Comparison of ENCODE assay signal across 1 cellular context in the genomic region with DNA sequence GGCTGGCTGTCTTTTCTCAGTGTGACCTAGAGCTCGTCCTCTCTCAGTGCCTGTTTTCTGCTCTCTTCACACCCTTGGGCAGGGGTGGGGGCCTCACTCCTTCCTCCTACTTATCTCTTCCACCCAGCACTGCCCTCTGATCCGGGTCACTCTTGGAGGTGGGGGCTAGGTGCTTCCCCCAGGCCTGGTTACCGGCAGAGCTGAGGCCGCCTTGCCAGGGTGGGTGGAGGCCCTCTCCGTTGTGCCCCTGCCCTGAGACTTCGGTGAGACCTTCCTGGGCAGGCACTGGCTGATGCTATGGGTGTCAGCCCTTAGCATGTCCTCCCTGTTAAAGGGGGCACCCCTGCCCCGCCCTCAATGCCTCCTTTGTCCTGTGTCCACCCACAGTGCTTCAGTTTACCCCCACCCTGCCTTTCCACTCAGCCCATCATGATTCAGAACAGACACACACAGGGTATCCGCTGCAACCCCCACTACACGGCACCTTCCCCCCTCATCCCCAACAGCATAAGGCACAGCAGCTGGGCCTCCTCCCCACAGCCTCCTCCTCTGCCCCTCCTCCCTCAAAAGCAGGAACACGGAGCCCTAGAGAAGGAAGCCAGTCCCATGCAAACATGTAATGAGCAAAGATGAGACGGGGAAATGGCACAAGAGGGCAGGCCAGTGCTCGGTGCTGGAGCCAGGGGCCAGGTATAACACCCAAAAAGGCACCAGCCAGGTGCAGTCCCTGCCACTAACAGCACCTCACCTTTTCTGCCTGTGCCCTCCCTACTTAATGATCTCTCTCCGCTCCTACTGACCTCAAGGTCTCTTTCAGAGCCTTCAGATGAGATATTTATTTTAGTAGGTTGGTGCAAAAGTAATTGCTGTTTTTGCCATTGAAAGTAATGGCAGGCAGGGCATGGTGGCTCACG.
TF ChIP-seq lines count a peak whose summit lies in the region.

No MANE protein-coding gene starts in this region.

TF ChIP-seq in HepG2, 621 proteins besides CTCF, POLR2A, EP300 and RAD21:
- TF ChIP-seq RCOR2 (CRISPR knock-in tag; IDR thresholded peaks at IDR 0.05) (no peak), SAFB2 (CRISPR knock-in tag; IDR thresholded peaks at IDR 0.05; ENCODE audit: borderline replicate concordance, low read depth) (0 out of 2 replicates have a peak, but pooled peaks have one; percentile 20), CENPT (CRISPR knock-in tag; IDR thresholded peaks at IDR 0.05; ENCODE audit: low read depth) (no peak), ZNF891 (CRISPR knock-in tag; IDR thresholded peaks at IDR 0.05) (0 out of 2 replicates have a peak, but pooled peaks have one; percentile 38), ZNF572 (CRISPR knock-in tag; IDR thresholded peaks at IDR 0.05) (0 out of 2 replicates have a peak, but pooled peaks have one; percentile 27), TBX2 (CRISPR knock-in tag; IDR thresholded peaks at IDR 0.05; ENCODE audit: borderline replicate concordance) (0 out of 2 replicates have a peak, but pooled peaks have one; percentile 13), ZNF263 (CRISPR knock-in tag; IDR thresholded peaks at IDR 0.05) (peak; percentile 89), ZNF772 (CRISPR knock-in tag; IDR thresholded peaks at IDR 0.05) (0 out of 2 replicates have a peak, but pooled peaks have one; percentile 20), HCFC1 (IDR thresholded peaks at IDR 0.05; ENCODE audit: low read depth, low read length) (no peak), ZBTB7A (CRISPR knock-in tag; IDR thresholded peaks at IDR 0.05) (no peak), ZNF335 (CRISPR knock-in tag; IDR thresholded peaks at IDR 0.05) (0 out of 2 replicates have a peak, but pooled peaks have one; percentile 41), NRL (CRISPR knock-in tag; IDR thresholded peaks at IDR 0.05; ENCODE audit: borderline replicate concordance) (peak; percentile 25; the same call in 1 of the 2 replicates)
- TF ChIP-seq, protein P1, sequence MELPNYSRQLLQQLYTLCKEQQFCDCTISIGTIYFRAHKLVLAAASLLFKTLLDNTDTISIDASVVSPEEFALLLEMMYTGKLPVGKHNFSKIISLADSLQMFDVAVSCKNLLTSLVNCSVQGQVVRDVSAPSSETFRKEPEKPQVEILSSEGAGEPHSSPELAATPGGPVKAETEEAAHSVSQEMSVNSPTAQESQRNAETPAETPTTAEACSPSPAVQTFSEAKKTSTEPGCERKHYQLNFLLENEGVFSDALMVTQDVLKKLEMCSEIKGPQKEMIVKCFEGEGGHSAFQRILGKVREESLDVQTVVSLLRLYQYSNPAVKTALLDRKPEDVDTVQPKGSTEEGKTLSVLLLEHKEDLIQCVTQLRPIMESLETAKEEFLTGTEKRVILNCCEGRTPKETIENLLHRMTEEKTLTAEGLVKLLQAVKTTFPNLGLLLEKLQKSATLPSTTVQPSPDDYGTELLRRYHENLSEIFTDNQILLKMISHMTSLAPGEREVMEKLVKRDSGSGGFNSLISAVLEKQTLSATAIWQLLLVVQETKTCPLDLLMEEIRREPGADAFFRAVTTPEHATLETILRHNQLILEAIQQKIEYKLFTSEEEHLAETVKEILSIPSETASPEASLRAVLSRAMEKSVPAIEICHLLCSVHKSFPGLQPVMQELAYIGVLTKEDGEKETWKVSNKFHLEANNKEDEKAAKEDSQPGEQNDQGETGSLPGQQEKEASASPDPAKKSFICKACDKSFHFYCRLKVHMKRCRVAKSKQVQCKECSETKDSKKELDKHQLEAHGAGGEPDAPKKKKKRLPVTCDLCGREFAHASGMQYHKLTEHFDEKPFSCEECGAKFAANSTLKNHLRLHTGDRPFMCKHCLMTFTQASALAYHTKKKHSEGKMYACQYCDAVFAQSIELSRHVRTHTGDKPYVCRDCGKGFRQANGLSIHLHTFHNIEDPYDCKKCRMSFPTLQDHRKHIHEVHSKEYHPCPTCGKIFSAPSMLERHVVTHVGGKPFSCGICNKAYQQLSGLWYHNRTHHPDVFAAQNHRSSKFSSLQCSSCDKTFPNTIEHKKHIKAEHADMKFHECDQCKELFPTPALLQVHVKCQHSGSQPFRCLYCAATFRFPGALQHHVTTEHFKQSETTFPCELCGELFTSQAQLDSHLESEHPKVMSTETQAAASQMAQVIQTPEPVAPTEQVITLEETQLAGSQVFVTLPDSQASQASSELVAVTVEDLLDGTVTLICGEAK (IDR thresholded peaks at IDR 0.05): peak; percentile 51; the same call in 1 of the 2 replicates
- TF ChIP-seq, protein P1 (CRISPR knock-in tag; IDR thresholded peaks at IDR 0.05): no peak
- TF ChIP-seq, protein P2, sequence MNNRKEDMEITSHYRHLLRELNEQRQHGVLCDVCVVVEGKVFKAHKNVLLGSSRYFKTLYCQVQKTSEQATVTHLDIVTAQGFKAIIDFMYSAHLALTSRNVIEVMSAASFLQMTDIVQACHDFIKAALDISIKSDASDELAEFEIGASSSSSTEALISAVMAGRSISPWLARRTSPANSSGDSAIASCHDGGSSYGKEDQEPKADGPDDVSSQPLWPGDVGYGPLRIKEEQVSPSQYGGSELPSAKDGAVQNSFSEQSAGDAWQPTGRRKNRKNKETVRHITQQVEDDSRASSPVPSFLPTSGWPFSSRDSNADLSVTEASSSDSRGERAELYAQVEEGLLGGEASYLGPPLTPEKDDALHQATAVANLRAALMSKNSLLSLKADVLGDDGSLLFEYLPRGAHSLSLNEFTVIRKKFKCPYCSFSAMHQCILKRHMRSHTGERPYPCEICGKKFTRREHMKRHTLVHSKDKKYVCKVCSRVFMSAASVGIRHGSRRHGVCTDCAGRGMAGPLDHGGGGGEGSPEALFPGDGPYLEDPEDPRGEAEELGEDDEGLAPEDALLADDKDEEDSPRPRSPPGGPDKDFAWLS (CRISPR knock-in tag; IDR thresholded peaks at IDR 0.05; ENCODE audit: borderline replicate concordance): no peak
- TF ChIP-seq, protein P3, sequence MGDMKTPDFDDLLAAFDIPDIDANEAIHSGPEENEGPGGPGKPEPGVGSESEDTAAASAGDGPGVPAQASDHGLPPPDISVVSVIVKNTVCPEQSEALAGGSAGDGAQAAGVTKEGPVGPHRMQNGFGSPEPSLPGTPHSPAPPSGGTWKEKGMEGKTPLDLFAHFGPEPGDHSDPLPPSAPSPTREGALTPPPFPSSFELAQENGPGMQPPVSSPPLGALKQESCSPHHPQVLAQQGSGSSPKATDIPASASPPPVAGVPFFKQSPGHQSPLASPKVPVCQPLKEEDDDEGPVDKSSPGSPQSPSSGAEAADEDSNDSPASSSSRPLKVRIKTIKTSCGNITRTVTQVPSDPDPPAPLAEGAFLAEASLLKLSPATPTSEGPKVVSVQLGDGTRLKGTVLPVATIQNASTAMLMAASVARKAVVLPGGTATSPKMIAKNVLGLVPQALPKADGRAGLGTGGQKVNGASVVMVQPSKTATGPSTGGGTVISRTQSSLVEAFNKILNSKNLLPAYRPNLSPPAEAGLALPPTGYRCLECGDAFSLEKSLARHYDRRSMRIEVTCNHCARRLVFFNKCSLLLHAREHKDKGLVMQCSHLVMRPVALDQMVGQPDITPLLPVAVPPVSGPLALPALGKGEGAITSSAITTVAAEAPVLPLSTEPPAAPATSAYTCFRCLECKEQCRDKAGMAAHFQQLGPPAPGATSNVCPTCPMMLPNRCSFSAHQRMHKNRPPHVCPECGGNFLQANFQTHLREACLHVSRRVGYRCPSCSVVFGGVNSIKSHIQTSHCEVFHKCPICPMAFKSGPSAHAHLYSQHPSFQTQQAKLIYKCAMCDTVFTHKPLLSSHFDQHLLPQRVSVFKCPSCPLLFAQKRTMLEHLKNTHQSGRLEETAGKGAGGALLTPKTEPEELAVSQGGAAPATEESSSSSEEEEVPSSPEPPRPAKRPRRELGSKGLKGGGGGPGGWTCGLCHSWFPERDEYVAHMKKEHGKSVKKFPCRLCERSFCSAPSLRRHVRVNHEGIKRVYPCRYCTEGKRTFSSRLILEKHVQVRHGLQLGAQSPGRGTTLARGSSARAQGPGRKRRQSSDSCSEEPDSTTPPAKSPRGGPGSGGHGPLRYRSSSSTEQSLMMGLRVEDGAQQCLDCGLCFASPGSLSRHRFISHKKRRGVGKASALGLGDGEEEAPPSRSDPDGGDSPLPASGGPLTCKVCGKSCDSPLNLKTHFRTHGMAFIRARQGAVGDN (CRISPR knock-in tag; IDR thresholded peaks at IDR 0.05): peak; percentile 58
- TF ChIP-seq, protein P4, sequence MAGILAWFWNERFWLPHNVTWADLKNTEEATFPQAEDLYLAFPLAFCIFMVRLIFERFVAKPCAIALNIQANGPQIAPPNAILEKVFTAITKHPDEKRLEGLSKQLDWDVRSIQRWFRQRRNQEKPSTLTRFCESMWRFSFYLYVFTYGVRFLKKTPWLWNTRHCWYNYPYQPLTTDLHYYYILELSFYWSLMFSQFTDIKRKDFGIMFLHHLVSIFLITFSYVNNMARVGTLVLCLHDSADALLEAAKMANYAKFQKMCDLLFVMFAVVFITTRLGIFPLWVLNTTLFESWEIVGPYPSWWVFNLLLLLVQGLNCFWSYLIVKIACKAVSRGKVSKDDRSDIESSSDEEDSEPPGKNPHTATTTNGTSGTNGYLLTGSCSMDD (CRISPR knock-in tag; IDR thresholded peaks at IDR 0.05): no peak
- TF ChIP-seq, protein P5, sequence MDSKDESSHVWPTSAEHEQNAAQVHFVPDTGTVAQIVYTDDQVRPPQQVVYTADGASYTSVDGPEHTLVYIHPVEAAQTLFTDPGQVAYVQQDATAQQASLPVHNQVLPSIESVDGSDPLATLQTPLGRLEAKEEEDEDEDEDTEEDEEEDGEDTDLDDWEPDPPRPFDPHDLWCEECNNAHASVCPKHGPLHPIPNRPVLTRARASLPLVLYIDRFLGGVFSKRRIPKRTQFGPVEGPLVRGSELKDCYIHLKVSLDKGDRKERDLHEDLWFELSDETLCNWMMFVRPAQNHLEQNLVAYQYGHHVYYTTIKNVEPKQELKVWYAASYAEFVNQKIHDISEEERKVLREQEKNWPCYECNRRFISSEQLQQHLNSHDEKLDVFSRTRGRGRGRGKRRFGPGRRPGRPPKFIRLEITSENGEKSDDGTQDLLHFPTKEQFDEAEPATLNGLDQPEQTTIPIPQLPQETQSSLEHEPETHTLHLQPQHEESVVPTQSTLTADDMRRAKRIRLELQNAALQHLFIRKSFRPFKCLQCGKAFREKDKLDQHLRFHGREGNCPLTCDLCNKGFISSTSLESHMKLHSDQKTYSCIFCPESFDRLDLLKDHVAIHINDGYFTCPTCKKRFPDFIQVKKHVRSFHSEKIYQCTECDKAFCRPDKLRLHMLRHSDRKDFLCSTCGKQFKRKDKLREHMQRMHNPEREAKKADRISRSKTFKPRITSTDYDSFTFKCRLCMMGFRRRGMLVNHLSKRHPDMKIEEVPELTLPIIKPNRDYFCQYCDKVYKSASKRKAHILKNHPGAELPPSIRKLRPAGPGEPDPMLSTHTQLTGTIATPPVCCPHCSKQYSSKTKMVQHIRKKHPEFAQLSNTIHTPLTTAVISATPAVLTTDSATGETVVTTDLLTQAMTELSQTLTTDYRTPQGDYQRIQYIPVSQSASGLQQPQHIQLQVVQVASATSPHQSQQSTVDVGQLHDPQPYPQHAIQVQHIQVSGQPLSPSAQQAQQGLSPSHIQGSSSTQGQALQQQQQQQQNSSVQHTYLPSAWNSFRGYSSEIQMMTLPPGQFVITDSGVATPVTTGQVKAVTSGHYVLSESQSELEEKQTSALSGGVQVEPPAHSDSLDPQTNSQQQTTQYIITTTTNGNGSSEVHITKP (CRISPR knock-in tag; IDR thresholded peaks at IDR 0.05; ENCODE audit: low read depth): 0 out of 2 replicates have a peak, but pooled peaks have one; percentile 17
- TF ChIP-seq, protein P6, sequence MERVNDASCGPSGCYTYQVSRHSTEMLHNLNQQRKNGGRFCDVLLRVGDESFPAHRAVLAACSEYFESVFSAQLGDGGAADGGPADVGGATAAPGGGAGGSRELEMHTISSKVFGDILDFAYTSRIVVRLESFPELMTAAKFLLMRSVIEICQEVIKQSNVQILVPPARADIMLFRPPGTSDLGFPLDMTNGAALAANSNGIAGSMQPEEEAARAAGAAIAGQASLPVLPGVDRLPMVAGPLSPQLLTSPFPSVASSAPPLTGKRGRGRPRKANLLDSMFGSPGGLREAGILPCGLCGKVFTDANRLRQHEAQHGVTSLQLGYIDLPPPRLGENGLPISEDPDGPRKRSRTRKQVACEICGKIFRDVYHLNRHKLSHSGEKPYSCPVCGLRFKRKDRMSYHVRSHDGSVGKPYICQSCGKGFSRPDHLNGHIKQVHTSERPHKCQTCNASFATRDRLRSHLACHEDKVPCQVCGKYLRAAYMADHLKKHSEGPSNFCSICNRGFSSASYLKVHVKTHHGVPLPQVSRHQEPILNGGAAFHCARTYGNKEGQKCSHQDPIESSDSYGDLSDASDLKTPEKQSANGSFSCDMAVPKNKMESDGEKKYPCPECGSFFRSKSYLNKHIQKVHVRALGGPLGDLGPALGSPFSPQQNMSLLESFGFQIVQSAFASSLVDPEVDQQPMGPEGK (CRISPR knock-in tag; IDR thresholded peaks at IDR 0.05): peak; percentile 74; the same call in 1 of the 2 replicates
- TF ChIP-seq, protein P7, sequence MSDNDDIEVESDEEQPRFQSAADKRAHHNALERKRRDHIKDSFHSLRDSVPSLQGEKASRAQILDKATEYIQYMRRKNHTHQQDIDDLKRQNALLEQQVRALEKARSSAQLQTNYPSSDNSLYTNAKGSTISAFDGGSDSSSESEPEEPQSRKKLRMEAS (IDR thresholded peaks at IDR 0.05): 0 out of 2 replicates have a peak, but pooled peaks have one; percentile 18
